9 cellular contexts compared by ENCODE assay signal in genomic region chr3:152309535-152310317, GRCh38. TPM values are rescaled to one million over a fixed set of nuclear protein-coding genes. Genes with fewer than 3 reads are reported as not detected.
DNase-seq lines count a peak whose midpoint lies in the region; ATAC-seq and TF ChIP-seq lines count a peak whose summit lies in the region.
"Had no signal": no experiment of that assay in that cellular context is flagged by ENCODE, and none has a peak within 500 bp of the region (broad histone marks: within the 10 kb centered on the region; RNA-seq: fewer than 3 reads in every experiment).

No MANE protein-coding gene starts in this region.

- no peak overlapping the region for H3K4me2 ChIP-seq in neural progenitor cell

- H3K27me3 ChIP-seq in right atrium auricular region: no peaks in the 10 kb centered on the region
- H3K27me3 ChIP-seq in tibial nerve: no peaks in the 10 kb centered on the region
- H3K27me3 ChIP-seq in neural progenitor cell: no peaks in the 10 kb centered on the region
- H3K27me3 ChIP-seq: brain microvascular endothelial cell had no signal

- H3K36me3 ChIP-seq in right atrium auricular region (no peaks in the 10 kb centered on the region), tibial nerve (no peaks in the 10 kb centered on the region), neural progenitor cell (no peaks in the 10 kb centered on the region)
- H3K36me3 ChIP-seq: brain microvascular endothelial cell had no signal

- intact Hi-C loops in activated CD8-positive, alpha-beta T cell treated with anti-CD3 and anti-CD28 coated beads for 36 hours (cut with micrococcal nuclease): no loop called here

- H3K27ac Mint-ChIP-seq in activated T-cell treated with anti-CD3 and anti-CD28 coated beads, Interleukin-2, amount 50 U/mL, for 72 hours: peak overlapping the region; percentile 91
- H3K27ac Mint-ChIP-seq in activated CD8-positive, alpha-beta T cell treated with anti-CD3 and anti-CD28 coated beads for 36 hours: peak overlapping the region; percentile 70
- H3K27ac Mint-ChIP-seq in neural progenitor cell: no peak overlapping the region

- peak; percentile 94 to 96 for ATAC-seq in activated T-cell treated with anti-CD3 and anti-CD28 coated beads, Interleukin-2, amount 50 U/mL, for 72 hours (replicated peaks in 1 of 2)
- peak; percentile 93 for ATAC-seq in activated CD8-positive, alpha-beta T cell treated with anti-CD3 and anti-CD28 coated beads for 36 hours

- WGBS in tibial nerve, 2 donors: 64 to 66% methylated on average over 6 of the region's 6 CpGs

- no peak overlapping the region for H2AFZ ChIP-seq in neural progenitor cell (replicated peaks)

- peaks cover 4% of the 10 kb centered on the region for H3F3A ChIP-seq in neural progenitor cell (ENCODE audit: low read depth)

- H3K4me1 ChIP-seq in right atrium auricular region (peaks cover 0 to 67% of the 10 kb centered on the region in 2 donors), tibial nerve (peaks cover 0 to 71% (median 30%) of the 10 kb centered on the region in 4 donors), neural progenitor cell (peaks cover 34% of the 10 kb centered on the region)

- peaks cover 7% of the 10 kb centered on the region for H4K20me1 ChIP-seq in neural progenitor cell (ENCODE audit: low read depth)

- H3K4me3 ChIP-seq in right atrium auricular region: no peak overlapping the region
- H3K4me3 ChIP-seq in tibial nerve: no peak overlapping the region
- H3K4me3 ChIP-seq in neural progenitor cell: no peak overlapping the region

- H3K79me2 ChIP-seq in neural progenitor cell (ENCODE audit: low read depth): peaks cover 9% of the 10 kb centered on the region

- no peaks in the 10 kb centered on the region for H3K27me3 Mint-ChIP-seq in activated T-cell treated with anti-CD3 and anti-CD28 coated beads, Interleukin-2, amount 50 U/mL, for 72 hours (ENCODE audit: low read depth)
- no peaks in the 10 kb centered on the region for H3K27me3 Mint-ChIP-seq in activated CD8-positive, alpha-beta T cell treated with anti-CD3 and anti-CD28 coated beads for 36 hours
- H3K27me3 Mint-ChIP-seq in neural progenitor cell (ENCODE audit: insufficient read depth, low read depth): peaks cover 2% of the 10 kb centered on the region

- no peak overlapping the region for H3K9ac ChIP-seq in neural progenitor cell

- no peak for DNase-seq in activated T-cell treated with anti-CD3 and anti-CD28 coated beads, Interleukin-2, amount 50 U/mL, for 72 hours
- no peak for DNase-seq in activated T-cell treated with anti-CD3 and anti-CD28 coated beads for 4 hours
- DNase-seq in activated CD8-positive, alpha-beta T cell treated with anti-CD3 and anti-CD28 coated beads for 36 hours: no peak
- DNase-seq in right atrium auricular region (ENCODE audit: low spot score): no peak
- DNase-seq in tibial nerve (ENCODE audit: low spot score in 2 of 2): no peak
- no peak for DNase-seq in neural progenitor cell (ENCODE audit: low spot score)
- DNase-seq in stimulated activated CD4-positive, alpha-beta T cell treated with anti-CD3 and anti-CD28 coated beads, Interleukin-4, amount 100 ng/mL, for 4 hours: no peak
- DNase-seq in occipital lobe (lab: John Stamatoyannopoulos, UW): no peak
- DNase-seq: brain microvascular endothelial cell had no signal

- peak overlapping the region; percentile 61 to 79 for H3K4me3 Mint-ChIP-seq in activated T-cell treated with anti-CD3 and anti-CD28 coated beads, Interleukin-2, amount 50 U/mL, for 72 hours
- no peak overlapping the region for H3K4me3 Mint-ChIP-seq in activated CD8-positive, alpha-beta T cell treated with anti-CD3 and anti-CD28 coated beads for 36 hours
- H3K4me3 Mint-ChIP-seq in neural progenitor cell: no peak overlapping the region

- POLR2A ChIA-PET in activated CD8-positive, alpha-beta T cell treated with anti-CD3 and anti-CD28 coated beads for 36 hours (lab: Charles Lee): interaction anchor here (0.6 to 2.5 kb wide), 4 partner anchors 10 to 132 kb away, joined by 3 to 11 read pairs (median 3); partner anchors contain the start of gene MBNL1

- CTCF ChIA-PET in activated CD8-positive, alpha-beta T cell treated with anti-CD3 and anti-CD28 coated beads for 36 hours (lab: Charles Lee): interaction anchor here (1.0 to 3.8 kb wide), 6 partner anchors 10 to 139 kb away, joined by 3 to 13 read pairs (median 3); no protein-coding TSS in a partner anchor

- peaks cover 83% of the 10 kb centered on the region for H3K4me1 Mint-ChIP-seq in activated T-cell treated with anti-CD3 and anti-CD28 coated beads, Interleukin-2, amount 50 U/mL, for 72 hours (ENCODE audit: low read depth)
- peaks cover 75% of the 10 kb centered on the region for H3K4me1 Mint-ChIP-seq in activated CD8-positive, alpha-beta T cell treated with anti-CD3 and anti-CD28 coated beads for 36 hours (ENCODE audit: low read depth)
- peaks cover 36% of the 10 kb centered on the region for H3K4me1 Mint-ChIP-seq in neural progenitor cell

- TF ChIP-seq CTCF in activated CD8-positive, alpha-beta T cell treated with anti-CD3 and anti-CD28 coated beads for 36 hours (IDR thresholded peaks at IDR 0.05): no peak
- TF ChIP-seq CTCF in right atrium auricular region (IDR thresholded peaks at IDR 0.05) (no peak), tibial nerve (IDR thresholded peaks at IDR 0.05) (no peak), neural progenitor cell (IDR thresholded peaks at IDR 0.05) (no peak)

- TF ChIP-seq EP300 in tibial nerve (IDR thresholded peaks at IDR 0.05): no peak

- H3K27ac ChIP-seq in right atrium auricular region (peak overlapping the region; percentile 41 to 72), tibial nerve (peak overlapping the region in 3 of 4 donors; percentile 67 to 79 (median 68)), neural progenitor cell (no peak overlapping the region)
- H3K27ac ChIP-seq: brain microvascular endothelial cell had no signal

- no peaks in the 10 kb centered on the region for H3K9me3 ChIP-seq in right atrium auricular region
- H3K9me3 ChIP-seq in tibial nerve: no peaks in the 10 kb centered on the region
- H3K9me3 ChIP-seq in neural progenitor cell (ENCODE audit: low read depth): no peaks in the 10 kb centered on the region

- TF ChIP-seq POLR2A in tibial nerve (IDR thresholded peaks at IDR 0.05): no peak

- peaks cover 0 to 14% of the 10 kb centered on the region in 2 donors for H3K36me3 Mint-ChIP-seq in activated T-cell treated with anti-CD3 and anti-CD28 coated beads, Interleukin-2, amount 50 U/mL, for 72 hours (ENCODE audit: insufficient read depth in 2 of 2)
- peaks cover 54% of the 10 kb centered on the region for H3K36me3 Mint-ChIP-seq in activated CD8-positive, alpha-beta T cell treated with anti-CD3 and anti-CD28 coated beads for 36 hours (ENCODE audit: low read depth)
- peaks cover 7% of the 10 kb centered on the region for H3K36me3 Mint-ChIP-seq in neural progenitor cell

- H3K9me3 Mint-ChIP-seq in activated T-cell treated with anti-CD3 and anti-CD28 coated beads, Interleukin-2, amount 50 U/mL, for 72 hours: no peaks in the 10 kb centered on the region
- H3K9me3 Mint-ChIP-seq in activated CD8-positive, alpha-beta T cell treated with anti-CD3 and anti-CD28 coated beads for 36 hours: peaks cover 2% of the 10 kb centered on the region
- H3K9me3 Mint-ChIP-seq in neural progenitor cell: no peaks in the 10 kb centered on the region

RNA-seq across cellular contexts. Expression of gene MBNL1, which starts 41.0 kb away (rescaled TPM):
- total RNA-seq in activated T-cell treated with anti-CD3 and anti-CD28 coated beads, Interleukin-2, amount 50 U/mL, for 72 hours: 100 to 1,000 TPM; 299 to 323 TPM
- total RNA-seq in activated CD8-positive, alpha-beta T cell treated with anti-CD3 and anti-CD28 coated beads for 36 hours: 100 to 1,000 TPM; 341 to 360 TPM
- total RNA-seq in right atrium auricular region (100 to 1,000 TPM; 199 to 327 TPM), tibial nerve (100 to 1,000 TPM; 353 to 653 (median 495) TPM), neural progenitor cell (ENCODE audit: low replicate concordance) (9.8 and 14.7 TPM in 2 replicates), occipital lobe (68.5 TPM)

Comparison
In these comparisons a context has a peak if more than half of its experiments do, and no peak if none do; other contexts are left out.
1. H3K4me3 Mint-ChIP-seq: peak in activated T-cell treated with anti-CD3 and anti-CD28 coated beads, Interleukin-2, amount 50 U/mL, for 72 hours (2 of 2); none in activated CD8-positive, alpha-beta T cell treated with anti-CD3 and anti-CD28 coated beads for 36 hours (single experiment) and neural progenitor cell (single experiment).